10 cellular contexts compared by ENCODE assay signal in the genomic region with DNA sequence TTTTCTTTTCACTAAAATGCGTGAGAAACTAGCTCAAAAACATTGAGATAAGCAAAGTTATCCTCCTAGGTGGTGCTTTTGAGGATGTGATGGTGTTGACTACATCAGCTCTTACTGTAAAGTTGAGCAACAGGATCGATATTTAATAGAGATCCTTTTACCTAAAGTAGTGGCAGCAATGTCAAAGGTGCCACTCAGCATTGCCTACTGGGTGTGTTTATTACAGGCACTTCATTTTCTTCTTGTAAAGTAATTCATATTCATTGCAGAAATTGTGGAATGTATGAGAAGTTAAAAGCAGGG. TPM values are rescaled to one million over a fixed set of nuclear protein-coding genes. Genes with fewer than 3 reads are reported as not detected.
A peak's percentile ranks its signal among the peaks of the same experiment; 100 is the strongest.
DNase-seq lines count a peak whose midpoint lies in the region; ATAC-seq and TF ChIP-seq lines count a peak whose summit lies in the region.
"Had no signal": no experiment of that assay in that cellular context is flagged by ENCODE, and none has a peak within 500 bp of the region (broad histone marks: within the 10 kb centered on the region; RNA-seq: fewer than 3 reads in every experiment).

No MANE protein-coding gene starts in this region.

- peaks cover 9% of the 10 kb centered on the region for H3K27me3 Mint-ChIP-seq in brain

- H3K27me3 ChIP-seq in heart right ventricle = peaks cover 0 to 3% (median 0%) of the 10 kb centered on the region in 7 donors

- ATAC-seq in heart right ventricle (no peak), left cardiac atrium (no peak)

- H3K36me3 Mint-ChIP-seq in brain = peaks cover 38% of the 10 kb centered on the region

- H3K27ac Mint-ChIP-seq in brain = peak overlapping the region in 4 of 5 experiments; percentile 87 to 99 (median 94)

- H3K4me3 Mint-ChIP-seq in brain = peak overlapping the region; percentile 91 to 99 (median 92)

- H3K27ac ChIP-seq in heart right ventricle = peak overlapping the region in 3 of 10 donors; percentile 95 to 97 (median 96)
- H3K27ac ChIP-seq in mesodermal cell (ENCODE audit: low read depth, low read length, severe bottlenecking) = no peak overlapping the region
- no peak overlapping the region for H3K27ac ChIP-seq in urinary bladder (ENCODE audit: low read depth)

- intact Hi-C loops in heart right ventricle (cut with DNase I) = loop anchor here in 3 of 10 donors (5.0 kb wide), 1 partner anchor 110 kb away; no protein-coding TSS in a partner anchor
- intact Hi-C loops in left cardiac atrium (cut with DNase I) = no loop called here

- WGBS in heart right ventricle, 2 donors = 41 to 45% methylated on average over 2 of the region's 2 CpGs
- WGBS in mesodermal cell (ENCODE audit: insufficient coverage in 2 of 2), 2 experiments = 80% methylated on average over 2 of the region's 2 CpGs; no CpG with 5 or more reads in 1 of the 2 experiments
- WGBS in urinary bladder = 52% methylated on average over 2 of the region's 2 CpGs

- H3K36me3 ChIP-seq in heart right ventricle (peaks cover 0 to 40% (median 28%) of the 10 kb centered on the region in 9 donors), mesodermal cell (ENCODE audit: control insufficient read depth, insufficient read depth, low read length) (peaks cover 35% of the 10 kb centered on the region), urinary bladder (ENCODE audit: insufficient read depth) (peaks cover 3% of the 10 kb centered on the region)

- H3K9me3 ChIP-seq in heart right ventricle = no peaks in the 10 kb centered on the region
- no peaks in the 10 kb centered on the region for H3K9me3 ChIP-seq in mesodermal cell (ENCODE audit: control insufficient read depth, low read length)

- peaks cover 43% of the 10 kb centered on the region for H3K4me1 Mint-ChIP-seq in brain

- TF ChIP-seq CTCF in heart right ventricle (IDR thresholded peaks at IDR 0.05) (no peak), brain (conservative IDR thresholded peaks at IDR 0.05) (no peak)

- no peak for DNase-seq in heart right ventricle
- DNase-seq in left cardiac atrium = no peak
- DNase-seq in GOT3 (lab: John Stamatoyannopoulos, UW) = no peak
- no peak for DNase-seq in NCI-H146 treated with DMSO at 0.1 percent for 48 hours (lab: John Stamatoyannopoulos, UW; ENCODE audit: unreplicated experiment)
- no peak for DNase-seq in epidermal melanocyte (ENCODE audit: insufficient read length, low spot score)

- H3K4me3 ChIP-seq in heart right ventricle (peak overlapping the region in 9 of 10 donors; percentile 85 to 100 (median 96)), mesodermal cell (ENCODE audit: extremely low read depth, insufficient read depth, low read length, poor library complexity, severe bottlenecking) (peak overlapping the region; percentile 95), urinary bladder (ENCODE audit: low read depth, low read length) (peak overlapping the region; percentile 93)

- H3K9me3 Mint-ChIP-seq in brain = no peaks in the 10 kb centered on the region

- peaks cover 5 to 38% (median 23%) of the 10 kb centered on the region in 9 donors for H3K4me1 ChIP-seq in heart right ventricle
- H3K4me1 ChIP-seq in mesodermal cell (ENCODE audit: control insufficient read depth, insufficient read depth, low read length, poor library complexity, severe bottlenecking) = peaks cover 11% of the 10 kb centered on the region
- H3K4me1 ChIP-seq in urinary bladder (ENCODE audit: insufficient read depth) = no peaks in the 10 kb centered on the region

RNA-seq across cellular contexts. Expression of a gene that starts 1.4 kb away (rescaled TPM):
- total RNA-seq in heart right ventricle (100 to 1,000 TPM in 1 of 10 donors, 10 to 100 TPM in 9; 76.5 to 113 (median 81.8) TPM), left cardiac atrium (10 to 100 TPM; 69.0 to 92.8 TPM), urinary bladder (36.0 TPM)
- polyA plus RNA-seq in heart right ventricle (100 to 1,000 TPM in 1 of 2 donors, 10 to 100 TPM in 1; 46.7 to 109 TPM), brain (ENCODE audit: insufficient read depth, low read depth, low replicate concordance) (166 TPM), urinary bladder (80.6 TPM)
- polyA plus RNA-seq in mesodermal cell (2013, experiment 1 of 2) = 161 TPM
- 136 TPM for polyA plus RNA-seq in mesodermal cell (2013, experiment 2 of 2)

RNA-seq across cellular contexts. Expression of a gene that starts 19.2 kb away (rescaled TPM):
- total RNA-seq in heart right ventricle (1 to 10 TPM in 1 of 10 donors, under 1 TPM in 4, not detected in 5; 0.15 to 1.3 (median 0.57) TPM), left cardiac atrium (1 to 10 TPM; 1.3 TPM), urinary bladder (0.21 TPM)
- polyA plus RNA-seq in heart right ventricle (under 1 TPM in 1 of 2 donors, not detected in 1; 0.06 TPM), brain (ENCODE audit: insufficient read depth, low read depth, low replicate concordance) (not detected), urinary bladder (0.41 TPM)
- polyA plus RNA-seq in mesodermal cell (2013, experiment 1 of 2) = not detected
- not detected for polyA plus RNA-seq in mesodermal cell (2013, experiment 2 of 2)
- total RNA-seq: Daoy, lung microvascular endothelial cell had no signal

RNA-seq across cellular contexts. Expression of a gene that starts 33.2 kb away (rescaled TPM):
- total RNA-seq in heart right ventricle (1 to 10 TPM in 2 of 10 donors, under 1 TPM in 1, not detected in 7; 0.81 to 4.2 (median 1.6) TPM), left cardiac atrium (1 to 10 TPM in 1 of 2 donors, not detected in 1; 1.2 TPM), urinary bladder (not detected)
- polyA plus RNA-seq in heart right ventricle (under 1 TPM; 0.29 to 0.32 TPM), brain (ENCODE audit: insufficient read depth, low read depth, low replicate concordance) (0.25 TPM), urinary bladder (2.3 TPM)
- not detected for polyA plus RNA-seq in mesodermal cell (2013, experiment 1 of 2)
- polyA plus RNA-seq in mesodermal cell (2013, experiment 2 of 2) = not detected
- total RNA-seq: lung microvascular endothelial cell had no signal

RNA-seq across cellular contexts. Expression of a gene that starts 54.5 kb away (rescaled TPM):
- total RNA-seq in heart right ventricle = not detected
- polyA plus RNA-seq in heart right ventricle = not detected
- total RNA-seq in left cardiac atrium = not detected
- polyA plus RNA-seq in brain (ENCODE audit: insufficient read depth, low read depth, low replicate concordance) = not detected
- polyA plus RNA-seq in mesodermal cell (2013, experiment 1 of 2) = not detected
- not detected for polyA plus RNA-seq in mesodermal cell (2013, experiment 2 of 2)
- total RNA-seq in urinary bladder = not detected
- not detected for polyA plus RNA-seq in urinary bladder
- total RNA-seq: Daoy, lung microvascular endothelial cell had no signal

RNA-seq across cellular contexts. Expression of a gene that starts 54.6 kb away (rescaled TPM):
- 10 to 100 TPM; 33.5 to 94.3 (median 66.8) TPM for total RNA-seq in heart right ventricle
- polyA plus RNA-seq in heart right ventricle = 10 to 100 TPM; 51.4 to 56.3 TPM
- total RNA-seq in left cardiac atrium = 10 to 100 TPM; 39.7 to 50.4 TPM
- 138 TPM for polyA plus RNA-seq in brain (ENCODE audit: insufficient read depth, low read depth, low replicate concordance)
- 42.4 TPM for polyA plus RNA-seq in mesodermal cell (2013, experiment 1 of 2)
- 34.9 TPM for polyA plus RNA-seq in mesodermal cell (2013, experiment 2 of 2)
- 59.8 TPM for total RNA-seq in urinary bladder
- 61.9 TPM for polyA plus RNA-seq in urinary bladder
